9 cellular contexts compared by ENCODE assay signal in genomic region chr1:157193702-157194391, GRCh38. TPM values are rescaled to one million over a fixed set of nuclear protein-coding genes. Genes with fewer than 3 reads are reported as not detected.
A peak's percentile ranks its signal among the peaks of the same experiment; 100 is the strongest.
DNase-seq lines count a peak whose midpoint lies in the region; ATAC-seq, FAIRE-seq and TF ChIP-seq lines count a peak whose summit lies in the region.
"Had no signal": no experiment of that assay in that cellular context is flagged by ENCODE, and none has a peak within 500 bp of the region (broad histone marks: within the 10 kb centered on the region; RNA-seq: fewer than 3 reads in every experiment).

No MANE protein-coding gene starts in this region.

- no peak overlapping the region for H3K27ac ChIP-seq in K562 (ENCODE audit: extremely low read depth, low read depth, low read length)

- no peak overlapping the region for H3K4me2 ChIP-seq in K562 (ENCODE audit: insufficient read depth, low read length)

- H4K20me1 ChIP-seq in K562 (replicated peaks; ENCODE audit: control insufficient read depth, insufficient read depth, low read length): no peaks in the 10 kb centered on the region

- H3K27me3 Mint-ChIP-seq in T-cell: peaks cover 43 to 45% of the 10 kb centered on the region in 2 donors

- WGBS in K562 (ENCODE audit: insufficient coverage, low coverage, missing lambda C conversion rate): 13% methylated on average over 20 of the region's 20 CpGs

- 0 out of 2 replicates have a peak overlapping the region, but pooled peaks have one; percentile 12 for H2AFZ ChIP-seq in K562 (ENCODE audit: low read depth, low read length)

- H3K27me3 ChIP-seq in K562 (ENCODE audit: control insufficient read depth in 2 of 2, insufficient read depth in 2 of 2, low read length in 2 of 2): peaks cover 11 to 31% of the 10 kb centered on the region in 2 experiments; a peak in 4 of 5 replicates

- peaks cover 2 to 11% of the 10 kb centered on the region in 2 experiments; a peak in 1 of 5 replicates for H3K4me1 ChIP-seq in K562 (replicated peaks in 1 of 2; ENCODE audit: control insufficient read depth in 2 of 2, insufficient read depth in 2 of 2, low read length in 2 of 2)

- CTCF ChIA-PET in T-cell (lab: Charles Lee): no interaction called here
- CTCF ChIA-PET in K562 (lab: Yijun Ruan, JAX; ENCODE audit: low intra/inter-chr PET ratio): interaction anchor here (0.5 to 4.3 kb wide), 8 partner anchors 113 to 840 kb away, joined by 3 to 35 read pairs (median 4); no protein-coding TSS in a partner anchor

- no peaks in the 10 kb centered on the region for H3K36me3 Mint-ChIP-seq in T-cell

- intact Hi-C loops in K562 (cut with micrococcal nuclease): loop anchor here (1.0 to 5.0 kb wide), 3 partner anchors 183 to 303 kb away; no protein-coding TSS in a partner anchor
- intact Hi-C loops in left colon (cut with DNase I, micrococcal nuclease): loop anchor here in 1 of 2 donors (5.0 kb wide), 1 partner anchor 303 kb away; no protein-coding TSS in a partner anchor

- no peaks in the 10 kb centered on the region for H3K9me3 ChIP-seq in K562 (replicated peaks; ENCODE audit: control insufficient read depth, insufficient read depth, low read depth, low read length)

- TF ChIP-seq RAD21 in K562 (CRISPR knock-in tag; conservative IDR thresholded peaks at IDR 0.05 in 1 of 2, IDR thresholded peaks at IDR 0.05 in 1 of 2): peak; percentile 74 to 85

- H3K9ac ChIP-seq in K562 (ENCODE audit: insufficient read depth in 1 of 2, low read depth in 2 of 2, low read length in 2 of 2): peak overlapping the region in 1 of 2 experiments; percentile 55; a peak in 1 of 4 replicates

- H3K79me2 ChIP-seq in K562 (ENCODE audit: control insufficient read depth, insufficient read depth, low read length): no peaks in the 10 kb centered on the region

- peaks cover 5 to 8% (median 7%) of the 10 kb centered on the region in 3 donors for H3K4me1 Mint-ChIP-seq in T-cell

- no peak for ATAC-seq in T-cell (replicated peaks in 1 of 4)
- peak; percentile 66 for ATAC-seq in K562
- ATAC-seq in left colon: peak; percentile 45
- no peak for ATAC-seq in GM18858 (IDR thresholded peaks at IDR 0.05; ENCODE audit: unreplicated experiment)

- H3K4me3 Mint-ChIP-seq in T-cell: no peak overlapping the region

- H3K4me3 ChIP-seq in K562: no peak overlapping the region

- no TSS peak for BruUV-seq in K562 (replicated peaks; lab: Mats Ljungman, UMichigan)

- no peak for TF ChIP-seq EP300 in K562 (IDR thresholded peaks at IDR 0.05; ENCODE audit: low read length)

- in situ Hi-C loops in K562 (cut with MboI): loop anchor here (5.0 kb wide), 1 partner anchor 298 kb away; no protein-coding TSS in a partner anchor

- no peaks in the 10 kb centered on the region for H3K9me1 ChIP-seq in K562 (ENCODE audit: control insufficient read depth, insufficient read depth, low read length)

- no peaks in the 10 kb centered on the region for H3K9me3 Mint-ChIP-seq in T-cell

- DNase-seq in SIG-M5 treated with dmso at 0.1 percent for 504 hours (lab: John Stamatoyannopoulos, UW; ENCODE audit: unreplicated experiment) (peak; percentile 77), SIG-M5 (lab: John Stamatoyannopoulos, UW) (no peak), NCI-H1417 treated with DMSO at 0.1 percent for 48 hours (lab: John Stamatoyannopoulos, UW) (peak; percentile 17), T-cell (peak in 26 of 34 experiments; percentile 7 to 46 (median 28)), K562 (ENCODE audit: extremely low read depth in 1 of 4, low spot score in 3 of 4) (peak; percentile 72 to 83 (median 75)), left colon (peak in 1 of 2 donors; percentile 83)
- DNase-seq in stimulated activated CD4-positive, alpha-beta T cell treated with anti-CD3 and anti-CD28 coated beads, TNF-alpha, amount 100 ng/mL, for 48 hours (ENCODE audit: low read depth in 3 of 3): peak; percentile 28 to 60 (median 43)

- no peaks in the 10 kb centered on the region for H3K36me3 ChIP-seq in K562 (ENCODE audit: control insufficient read depth, insufficient read depth, low read length)

- TF ChIP-seq POLR2A in K562 (conservative IDR thresholded peaks at IDR 0.05): no peak

- peak; percentile 84 for FAIRE-seq in K562 (lab: Jason Lieb, UNC)
- FAIRE-seq: endometrium had no signal

- POLR2A ChIA-PET in T-cell (lab: Charles Lee) (no interaction called here), K562 (lab: Yijun Ruan, JAX) (no interaction called here)

- no peak overlapping the region for H3K27ac Mint-ChIP-seq in T-cell

- peak; percentile 78 to 90 (median 83) for TF ChIP-seq CTCF in K562 (IDR thresholded peaks at IDR 0.05 in 2 of 3, conservative IDR thresholded peaks at IDR 0.05 in 1 of 3; ENCODE audit: insufficient read depth in 2 of 3, low read depth in 1 of 3, low read length in 3 of 3)

TF ChIP-seq in K562, 482 proteins besides CTCF, POLR2A, EP300 and RAD21 (continues in another document):
- TF ChIP-seq ZNF764 (CRISPR knock-in tag; IDR thresholded peaks at IDR 0.05; ENCODE audit: low read depth) (no peak), NEUROD1 (IDR thresholded peaks at IDR 0.05; ENCODE audit: borderline replicate concordance, low read depth, low read length, partially characterized antibody) (no peak), SNIP1 (IDR thresholded peaks at IDR 0.05; ENCODE audit: low read depth) (no peak), ZNF79 (CRISPR knock-in tag; IDR thresholded peaks at IDR 0.05; ENCODE audit: low read depth) (no peak), HDAC8 (tag; IDR thresholded peaks at IDR 0.05) (no peak), ZFP30 (CRISPR knock-in tag; IDR thresholded peaks at IDR 0.05; ENCODE audit: borderline replicate concordance) (no peak), SRF (CRISPR knock-in tag; IDR thresholded peaks at IDR 0.05) (no peak), ZSCAN29 (IDR thresholded peaks at IDR 0.05) (no peak), ZFP36 (IDR thresholded peaks at IDR 0.05; ENCODE audit: low read depth, low read length, partially characterized antibody) (no peak), DEAF1 (CRISPR knock-in tag; IDR thresholded peaks at IDR 0.05) (peak; percentile 76), ZNF668 (CRISPR knock-in tag; IDR thresholded peaks at IDR 0.05) (no peak), ZNF282 (CRISPR knock-in tag; IDR thresholded peaks at IDR 0.05) (no peak), NR4A1 (CRISPR knock-in tag; IDR thresholded peaks at IDR 0.05) (no peak), NR4A1 (tag; IDR thresholded peaks at IDR 0.05) (no peak), TAF15 (IDR thresholded peaks at IDR 0.05; ENCODE audit: low read depth, low read length) (no peak), SRSF9 (IDR thresholded peaks at IDR 0.05; ENCODE audit: borderline replicate concordance, low read depth, low read length) (no peak), SIN3B (IDR thresholded peaks at IDR 0.05; ENCODE audit: low read depth) (no peak), CCAR2 (IDR thresholded peaks at IDR 0.05; ENCODE audit: low read depth, low read length) (no peak), CTCFL (IDR thresholded peaks at IDR 0.05; ENCODE audit: borderline replicate concordance, insufficient read depth, low read depth, low read length, poor library complexity, severe bottlenecking) (peak; percentile 53), ZFPM2 (CRISPR knock-in tag; IDR thresholded peaks at IDR 0.05) (no peak)

RNA-seq across cellular contexts. Expression of gene ETV3, which starts 55.7 kb away (rescaled TPM):
- 10 to 100 TPM; 30.6 to 86.3 (median 33.4) TPM for total RNA-seq in T-cell
- total RNA-seq in K562 (2011; cell fraction: chromatin; rRNA removed; ENCODE audit: low replicate concordance): 21.7 and 44.9 TPM in 2 replicates
- 14.7 and 15.8 TPM in 2 replicates for total RNA-seq in K562 (2011; cell fraction: nucleolus; rRNA removed)
- 33.9 and 53.1 TPM in 2 replicates for total RNA-seq in K562 (2011; cell fraction: nucleoplasm; rRNA removed)
- total RNA-seq in K562 (2014; rRNA removed): 6.4 and 8.4 TPM in 2 replicates
- total RNA-seq in K562 (2014; rRNA removed; fragmentation: Illumina TruSeq; extraction: Trizol): 10.7 and 11.4 TPM in 2 replicates
- total RNA-seq in K562 (2015; rRNA removed; fragmentation: Illumina TruSeq; extraction: Trizol): 10.4 and 11.2 TPM in 2 replicates
- total RNA-seq in K562 (2021): 13.9 and 16.0 TPM in 2 replicates
- 7.7 and 9.0 TPM in 2 replicates for polyA plus RNA-seq in K562 (2011; rRNA removed)
- polyA plus RNA-seq in K562 (2011; cell fraction: cytosol; rRNA removed): 5.0 and 6.0 TPM in 2 replicates
- polyA plus RNA-seq in K562 (2011; cell fraction: nucleus; rRNA removed): 8.2 and 8.4 TPM in 2 replicates
- polyA plus RNA-seq in K562 (2012): 6.9 and 8.4 TPM in 2 replicates
- 8.2 and 9.1 TPM in 2 replicates for polyA plus RNA-seq in K562 (2014; fragmentation: Illumina TruSeq; extraction: Trizol)
- 1 to 10 TPM; 3.1 to 5.4 TPM for polyA plus RNA-seq in K562 (2014; fragmentation: Nextera tagmentation; extraction: Ambion mirVana)
- 7.2 TPM in 2 replicates for polyA plus RNA-seq in K562 (2014; rRNA removed)
- polyA minus RNA-seq in K562 (2011; rRNA and poly(A)+ RNA removed): 25.5 and 30.0 TPM in 2 replicates
- 8.7 and 10.9 TPM in 2 replicates for polyA minus RNA-seq in K562 (2011; cell fraction: cytosol; rRNA and poly(A)+ RNA removed)
- polyA minus RNA-seq in K562 (2011; cell fraction: nucleus; rRNA and poly(A)+ RNA removed): 13.2 and 23.4 TPM in 2 replicates
- 10 to 100 TPM; 27.9 to 32.5 TPM for total RNA-seq in left colon

Comparison
In these comparisons a context has a peak if more than half of its experiments do, and no peak if none do; other contexts are left out.
1. ATAC-seq: peak in K562 (single experiment) and left colon (single experiment); none in T-cell (0 of 4) and GM18858 (single experiment).